ENCODE assay signal across 1 cellular context in genomic region chr19:18008814-18009213, GRCh38.
TF ChIP-seq lines count a peak whose summit lies in the region.

No MANE protein-coding gene starts in this region.

TF ChIP-seq in SK-N-SH, 30 proteins besides CTCF, POLR2A, EP300 and RAD21 (continued from another document):
- TF ChIP-seq, protein P1, sequence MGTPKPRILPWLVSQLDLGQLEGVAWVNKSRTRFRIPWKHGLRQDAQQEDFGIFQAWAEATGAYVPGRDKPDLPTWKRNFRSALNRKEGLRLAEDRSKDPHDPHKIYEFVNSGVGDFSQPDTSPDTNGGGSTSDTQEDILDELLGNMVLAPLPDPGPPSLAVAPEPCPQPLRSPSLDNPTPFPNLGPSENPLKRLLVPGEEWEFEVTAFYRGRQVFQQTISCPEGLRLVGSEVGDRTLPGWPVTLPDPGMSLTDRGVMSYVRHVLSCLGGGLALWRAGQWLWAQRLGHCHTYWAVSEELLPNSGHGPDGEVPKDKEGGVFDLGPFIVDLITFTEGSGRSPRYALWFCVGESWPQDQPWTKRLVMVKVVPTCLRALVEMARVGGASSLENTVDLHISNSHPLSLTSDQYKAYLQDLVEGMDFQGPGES (IDR thresholded peaks at IDR 0.05; ENCODE audit: low read depth, low read length), result no peak
- TF ChIP-seq MXI1 (IDR thresholded peaks at IDR 0.05; ENCODE audit: low read depth, low read length) (no peak), TEAD4 (IDR thresholded peaks at IDR 0.05; ENCODE audit: borderline replicate concordance, insufficient read depth) (no peak), USF2 (IDR thresholded peaks at IDR 0.05; ENCODE audit: borderline replicate concordance, low read depth, low read length) (no peak), RXRA (IDR thresholded peaks at IDR 0.05; ENCODE audit: borderline replicate concordance, low read depth) (no peak), GABPA (IDR thresholded peaks at IDR 0.05; ENCODE audit: low read depth) (no peak), SMC3 (IDR thresholded peaks at IDR 0.05; ENCODE audit: low read depth, low read length) (no peak), SIN3A (IDR thresholded peaks at IDR 0.05; ENCODE audit: borderline replicate concordance, low read depth, low read length) (no peak), ELF1 (IDR thresholded peaks at IDR 0.05) (no peak), JUND (IDR thresholded peaks at IDR 0.05) (no peak)
- TF ChIP-seq, protein P2, sequence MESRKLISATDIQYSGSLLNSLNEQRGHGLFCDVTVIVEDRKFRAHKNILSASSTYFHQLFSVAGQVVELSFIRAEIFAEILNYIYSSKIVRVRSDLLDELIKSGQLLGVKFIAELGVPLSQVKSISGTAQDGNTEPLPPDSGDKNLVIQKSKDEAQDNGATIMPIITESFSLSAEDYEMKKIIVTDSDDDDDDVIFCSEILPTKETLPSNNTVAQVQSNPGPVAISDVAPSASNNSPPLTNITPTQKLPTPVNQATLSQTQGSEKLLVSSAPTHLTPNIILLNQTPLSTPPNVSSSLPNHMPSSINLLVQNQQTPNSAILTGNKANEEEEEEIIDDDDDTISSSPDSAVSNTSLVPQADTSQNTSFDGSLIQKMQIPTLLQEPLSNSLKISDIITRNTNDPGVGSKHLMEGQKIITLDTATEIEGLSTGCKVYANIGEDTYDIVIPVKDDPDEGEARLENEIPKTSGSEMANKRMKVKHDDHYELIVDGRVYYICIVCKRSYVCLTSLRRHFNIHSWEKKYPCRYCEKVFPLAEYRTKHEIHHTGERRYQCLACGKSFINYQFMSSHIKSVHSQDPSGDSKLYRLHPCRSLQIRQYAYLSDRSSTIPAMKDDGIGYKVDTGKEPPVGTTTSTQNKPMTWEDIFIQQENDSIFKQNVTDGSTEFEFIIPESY (IDR thresholded peaks at IDR 0.05; ENCODE audit: borderline replicate concordance, low read depth), result no peak
